ENCODE assay signal across 9 cellular contexts in the genomic region with DNA sequence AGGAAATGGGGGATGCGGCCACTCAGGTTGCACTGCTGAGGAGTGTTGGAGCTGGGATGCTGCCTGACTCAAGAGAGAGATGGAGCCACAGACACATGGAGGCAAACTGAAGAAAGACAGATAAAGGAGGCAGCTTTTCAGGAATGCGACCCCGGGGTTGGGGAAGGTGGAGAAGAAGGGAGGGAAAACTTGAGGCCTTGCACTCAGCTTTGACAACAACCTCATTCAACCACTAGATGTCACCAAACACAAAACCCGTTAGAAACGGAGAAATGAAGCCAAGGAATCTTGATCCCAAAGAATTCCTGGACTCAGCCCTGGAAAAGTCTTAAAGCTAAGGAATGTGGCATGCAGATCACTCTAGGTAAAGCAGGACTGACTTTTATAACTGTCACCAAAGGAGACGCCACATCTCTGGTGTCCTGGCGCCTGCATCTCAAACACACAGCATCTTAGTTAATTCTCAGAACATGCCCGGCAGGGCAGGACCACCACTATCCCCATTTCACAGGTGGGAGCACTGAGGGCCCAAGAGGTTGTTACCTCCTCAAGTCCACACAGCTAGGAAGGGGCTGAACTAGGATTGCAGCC. TPM values are rescaled to one million over a fixed set of nuclear protein-coding genes. Genes with fewer than 3 reads are reported as not detected.
A peak's percentile ranks its signal among the peaks of the same experiment; 100 is the strongest.
DNase-seq lines count a peak whose midpoint lies in the region; ATAC-seq, FAIRE-seq and TF ChIP-seq lines count a peak whose summit lies in the region.
"Had no signal": no experiment of that assay in that cellular context is flagged by ENCODE, and none has a peak within 500 bp of the region (broad histone marks: within the 10 kb centered on the region; RNA-seq: fewer than 3 reads in every experiment).

No MANE protein-coding gene starts in this region.

- no peaks in the 10 kb centered on the region for H3K36me3 ChIP-seq in Loucy (ENCODE audit: insufficient read depth, low read length)
- H3K36me3 ChIP-seq in brain microvascular endothelial cell (replicated peaks): no peaks in the 10 kb centered on the region
- H3K36me3 ChIP-seq in kidney (ENCODE audit: control insufficient read depth in 1 of 2, insufficient read depth in 2 of 2, low read length in 2 of 2): no peaks in the 10 kb centered on the region
- H3K36me3 ChIP-seq in upper lobe of right lung: no peaks in the 10 kb centered on the region
- H3K36me3 ChIP-seq: BLaER1 had no signal

- H3K4me1 ChIP-seq in Loucy (ENCODE audit: insufficient read depth, low read length, poor library complexity, severe bottlenecking) (no peaks in the 10 kb centered on the region), kidney (ENCODE audit: control insufficient read depth in 1 of 2, insufficient read depth in 1 of 2, low read depth in 1 of 2, low read length in 2 of 2) (peaks cover 10 to 21% of the 10 kb centered on the region in 2 donors), upper lobe of right lung (peaks cover 26% of the 10 kb centered on the region)

- DNase-seq in DMS 273 (lab: John Stamatoyannopoulos, UW; ENCODE audit: unreplicated experiment) (peak; percentile 64), DMS 273 treated with DMSO at 0.1 percent for 48 hours (lab: John Stamatoyannopoulos, UW) (no peak), brain microvascular endothelial cell (peak; percentile 64), kidney (no peak), upper lobe of right lung (no peak)
- no peak for DNase-seq in activated naive CD4-positive, alpha-beta T cell treated with Interleukin-2 at 50 U/mL for 16 hours

- no peak for FAIRE-seq in kidney (lab: Jason Lieb, UNC)

- in situ Hi-C loops in brain microvascular endothelial cell (cut with HindIII; ENCODE audit: low pct_ligation_motif_present, low sequenced_read_pairs): no loop called here

- H3K9ac ChIP-seq in Loucy (ENCODE audit: low read depth, low read length, poor library complexity, severe bottlenecking): no peak overlapping the region
- H3K9ac ChIP-seq in kidney (ENCODE audit: low read length in 2 of 2): no peak overlapping the region
- H3K9ac ChIP-seq: BLaER1 had no signal

- H3K4me3 ChIP-seq in Loucy (ENCODE audit: low read length, poor library complexity, severe bottlenecking) (no peak overlapping the region), brain microvascular endothelial cell (ENCODE audit: low read depth, low read length) (no peak overlapping the region), kidney (ENCODE audit: low read length in 2 of 2) (no peak overlapping the region), upper lobe of right lung (no peak overlapping the region)
- H3K4me3 ChIP-seq: BLaER1 had no signal

- H3K27me3 ChIP-seq in Loucy (ENCODE audit: insufficient read depth, low read length, poor library complexity, severe bottlenecking) (no peaks in the 10 kb centered on the region), brain microvascular endothelial cell (replicated peaks) (no peaks in the 10 kb centered on the region), upper lobe of right lung (no peaks in the 10 kb centered on the region)
- H3K27me3 ChIP-seq: BLaER1 had no signal

- no peaks in the 10 kb centered on the region for H4K20me1 ChIP-seq in Loucy (ENCODE audit: insufficient read depth, low read length, poor library complexity, severe bottlenecking)
- H4K20me1 ChIP-seq: BLaER1 had no signal

- intact Hi-C loops in kidney (cut with DNase I) (no loop called here), upper lobe of right lung (cut with DNase I) (loop anchor here (5.0 kb wide), 2 partner anchors 165 to 180 kb away; no protein-coding TSS in a partner anchor)

- no peak overlapping the region for H2AFZ ChIP-seq in Loucy (ENCODE audit: low read length)

- ATAC-seq in upper lobe of right lung (peak; percentile 51), GM18858 (IDR thresholded peaks at IDR 0.05; ENCODE audit: unreplicated experiment) (no peak)

- no peaks in the 10 kb centered on the region for H3K9me2 ChIP-seq in Loucy (replicated peaks; ENCODE audit: low read depth, low read length)

- H3K79me2 ChIP-seq in Loucy (ENCODE audit: insufficient read depth, low read length): no peaks in the 10 kb centered on the region

- H3F3A ChIP-seq in Loucy (ENCODE audit: low read depth): no peaks in the 10 kb centered on the region

- no peaks in the 10 kb centered on the region for H3K9me3 ChIP-seq in Loucy (ENCODE audit: insufficient read depth, low read depth, low read length)
- no peaks in the 10 kb centered on the region for H3K9me3 ChIP-seq in kidney (ENCODE audit: control insufficient read depth in 1 of 2, low read length in 2 of 2)
- no peaks in the 10 kb centered on the region for H3K9me3 ChIP-seq in upper lobe of right lung

- H3K4me2 ChIP-seq in Loucy (ENCODE audit: low read depth, low read length, poor library complexity, severe bottlenecking): no peak overlapping the region
- H3K4me2 ChIP-seq: BLaER1 had no signal

- TF ChIP-seq CTCF in Loucy (conservative IDR thresholded peaks at IDR 0.05; ENCODE audit: low read length) (peak; percentile 70), brain microvascular endothelial cell (IDR thresholded peaks at IDR 0.05; ENCODE audit: low read depth, low read length, missing control alignments) (peak; percentile 77), kidney (IDR thresholded peaks at IDR 0.05; ENCODE audit: borderline replicate concordance, extremely low read depth, insufficient read depth) (peak; percentile 79), upper lobe of right lung (IDR thresholded peaks at IDR 0.05) (peak; percentile 73)

- no peak overlapping the region for H3K27ac ChIP-seq in brain microvascular endothelial cell
- no peak overlapping the region for H3K27ac ChIP-seq in kidney (ENCODE audit: low read depth in 2 of 2, low read length in 2 of 2)
- peak overlapping the region; percentile 86 for H3K27ac ChIP-seq in upper lobe of right lung
- H3K27ac ChIP-seq: BLaER1 had no signal

RNA-seq across cellular contexts. Expression of a gene that starts 59.6 kb away (rescaled TPM):
- total RNA-seq in kidney (65.4 TPM), upper lobe of right lung (174 TPM)
- polyA plus RNA-seq in kidney (ENCODE audit: insufficient read depth, low read depth, low replicate concordance): 24.3 TPM

Comparison
In these comparisons a context has a peak if more than half of its experiments do, and no peak if none do; other contexts are left out.
1. DNase-seq: peak in DMS 273 (single experiment) and brain microvascular endothelial cell (single experiment); none in DMS 273 treated with DMSO at 0.1 percent for 48 hours (single experiment), kidney (single experiment), upper lobe of right lung (single experiment) and activated naive CD4-positive, alpha-beta T cell treated with Interleukin-2 at 50 U/mL for 16 hours (single experiment).
2. Peak in every context shown above with its lines, with median percentiles within 50 percentile points of each other: CTCF ChIP-seq.